Comparison of ENCODE assay signal across 13 cellular contexts in the genomic region with DNA sequence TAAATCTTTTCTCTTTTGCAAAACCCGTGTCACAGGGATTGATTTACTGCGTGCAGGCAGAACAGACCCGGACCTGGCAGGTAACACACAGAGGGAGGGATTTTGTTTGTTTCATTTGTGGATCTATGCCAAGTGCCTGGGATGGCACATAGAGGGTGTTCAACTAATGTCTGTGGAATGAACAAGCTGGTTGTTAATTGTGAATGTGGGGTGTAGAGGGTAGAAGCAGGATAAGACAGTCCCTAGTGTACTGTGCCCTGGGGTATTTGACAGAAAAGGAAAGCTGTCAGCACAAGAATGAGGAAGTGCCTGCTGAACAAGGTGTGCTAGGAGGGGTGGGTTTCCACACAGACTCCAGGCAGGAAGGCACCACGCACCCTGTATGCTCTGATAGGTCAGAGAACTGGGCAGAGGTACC.
"Had no signal": no experiment of that assay in that cellular context is flagged by ENCODE, and none has a peak within 500 bp of the region (broad histone marks: within the 10 kb centered on the region; RNA-seq: fewer than 3 reads in every experiment).

No MANE protein-coding gene starts in this region.

- H3K27ac Mint-ChIP-seq: activated CD4-positive, alpha-beta T cell treated with anti-CD3 and anti-CD28 coated beads, Interleukin-2, amount 10 ng/mL, durations not matched to agents 7 days and 5 days; nephron; T-helper 1 cell treated with Interleukin-12 subunit alpha and Interleukin-12 subunit beta and Interleukin-4 antibody, amounts not matched to agents 30 μg/mL and 1 μg/mL, for 36 hours; WTC11 had no signal

- H3K27me3 Mint-ChIP-seq: activated CD4-positive, alpha-beta T cell treated with anti-CD3 and anti-CD28 coated beads, Interleukin-2, amount 10 ng/mL, durations not matched to agents 7 days and 5 days; central memory CD8-positive, alpha-beta T cell; stimulated activated naive CD8-positive, alpha-beta T cell treated with anti-CD3 and anti-CD28 coated beads, Interleukin-15, amount 100 ng/mL, for 72 hours had no signal

- H3K4me3 ChIP-seq: adrenal gland, testis had no signal

- H3K9me3 Mint-ChIP-seq: activated CD4-positive, alpha-beta T cell treated with anti-CD3 and anti-CD28 coated beads, Interleukin-2, amount 10 ng/mL, durations not matched to agents 7 days and 5 days had no signal

- H3K27me3 ChIP-seq: adrenal gland, testis had no signal

- H3K36me3 ChIP-seq: adrenal gland had no signal

- H3K27ac ChIP-seq: adrenal gland, testis had no signal

- ATAC-seq: left colon; stimulated activated naive CD8-positive, alpha-beta T cell treated with anti-CD3 and anti-CD28 coated beads, Interleukin-15, amount 100 ng/mL, for 72 hours; WTC11 had no signal

- H3K9me3 ChIP-seq: adrenal gland, testis had no signal

- H3K4me1 Mint-ChIP-seq: activated CD4-positive, alpha-beta T cell treated with anti-CD3 and anti-CD28 coated beads, Interleukin-2, amount 10 ng/mL, durations not matched to agents 7 days and 5 days; central memory CD8-positive, alpha-beta T cell; nephron; stimulated activated naive CD8-positive, alpha-beta T cell treated with anti-CD3 and anti-CD28 coated beads, Interleukin-15, amount 100 ng/mL, for 72 hours; WTC11 had no signal

- H3K4me1 ChIP-seq: adrenal gland, testis had no signal

- H3K4me3 Mint-ChIP-seq: activated CD4-positive, alpha-beta T cell treated with anti-CD3 and anti-CD28 coated beads, Interleukin-2, amount 10 ng/mL, durations not matched to agents 7 days and 5 days; central memory CD8-positive, alpha-beta T cell; nephron; stimulated activated naive CD8-positive, alpha-beta T cell treated with anti-CD3 and anti-CD28 coated beads, Interleukin-15, amount 100 ng/mL, for 72 hours; T-helper 1 cell treated with Interleukin-12 subunit alpha and Interleukin-12 subunit beta and Interleukin-4 antibody, amounts not matched to agents 30 μg/mL and 1 μg/mL, for 36 hours; WTC11 had no signal

- DNase-seq: activated CD4-positive, alpha-beta T cell treated with anti-CD3 and anti-CD28 coated beads, Interleukin-2, amount 10 ng/mL, durations not matched to agents 7 days and 5 days; activated naive CD4-positive, alpha-beta T cell treated with anti-CD3 and anti-CD28 coated beads, Interleukin-2, amount 50 U/mL, for 16 hours; dermis blood vessel endothelial cell; left colon; mammary epithelial cell; stimulated activated CD4-positive, alpha-beta T cell treated with anti-CD3 and anti-CD28 coated beads, Interleukin-12 subunit alpha, Interleukin-12 subunit beta, amount 100 ng/mL, for 4 hours; stimulated activated naive CD8-positive, alpha-beta T cell treated with anti-CD3 and anti-CD28 coated beads, Interleukin-15, amount 100 ng/mL, for 72 hours; testis had no signal
